ENCODE assay signal across 8 cellular contexts in the genomic region with DNA sequence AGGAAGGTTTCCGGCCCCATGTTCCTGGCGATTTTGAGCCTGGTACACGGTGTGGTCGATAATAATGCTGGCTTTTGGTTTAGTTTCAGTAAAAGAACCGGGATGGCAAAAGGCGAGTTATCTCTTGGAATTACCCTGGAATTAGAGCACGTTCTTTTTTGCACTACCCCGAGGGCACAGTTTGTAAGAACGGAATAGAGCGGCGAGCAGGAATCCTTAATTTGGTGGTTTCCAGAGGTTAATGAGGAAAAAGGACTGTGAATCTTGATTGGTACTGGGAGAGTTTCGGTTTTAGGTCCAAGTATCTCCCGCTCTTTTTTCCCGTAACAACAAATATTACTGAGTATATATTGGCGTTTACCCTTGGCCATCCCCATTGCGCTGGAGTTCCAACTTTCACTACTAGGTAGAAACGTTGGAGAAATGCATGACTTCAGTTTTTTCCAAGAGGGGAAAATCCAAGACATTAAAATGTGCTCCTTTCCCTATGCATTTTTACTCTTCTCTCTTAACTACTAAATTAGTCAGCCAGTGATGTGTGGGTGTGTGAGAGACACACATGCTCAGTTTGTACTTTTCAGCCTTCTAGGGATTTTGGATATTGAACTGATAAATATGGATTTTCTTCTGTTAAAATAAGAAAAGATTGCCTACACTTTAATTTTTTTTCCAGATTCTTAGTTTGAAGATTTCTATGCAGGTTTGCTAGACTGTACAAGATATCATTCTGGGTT.
DNase-seq lines count a peak whose midpoint lies in the region; ATAC-seq and TF ChIP-seq lines count a peak whose summit lies in the region.

No MANE protein-coding gene starts in this region.

- no peak for DNase-seq in T-helper 2 cell treated with Interferon-gamma antibody and Interleukin-4, amounts not matched to agents 5 μg/mL and 100 μg/mL, for 36 hours (ENCODE audit: low spot score)
- DNase-seq in T-helper 2 cell (no peak), NCI-H187 (lab: John Stamatoyannopoulos, UW) (no peak)
- no peak for DNase-seq in effector memory CD4-positive, alpha-beta T cell

- H3K4me3 Mint-ChIP-seq in T-helper 2 cell treated with Interferon-gamma antibody and Interleukin-4, amounts not matched to agents 5 μg/mL and 100 μg/mL, for 36 hours: peak overlapping the region; percentile 91

- ATAC-seq in HG03097 (IDR thresholded peaks at IDR 0.05; ENCODE audit: low FRiP score, unreplicated experiment): no peak
- ATAC-seq in HG03342 (IDR thresholded peaks at IDR 0.05; ENCODE audit: unreplicated experiment): no peak

- peak overlapping the region; percentile 99 for H3K27ac ChIP-seq in effector memory CD4-positive, alpha-beta T cell (ENCODE audit: insufficient read depth, low read length, poor library complexity, severe bottlenecking)
- H3K27ac ChIP-seq in muscle layer of colon (ENCODE audit: low read depth, low read length): peak overlapping the region; percentile 74

- no peaks in the 10 kb centered on the region for H3K27me3 ChIP-seq in effector memory CD4-positive, alpha-beta T cell (replicated peaks; ENCODE audit: control insufficient read depth, insufficient read depth, low read length, poor library complexity, severe bottlenecking)
- H3K27me3 ChIP-seq in muscle layer of colon (ENCODE audit: control insufficient read depth in 1 of 2, insufficient read depth in 2 of 2, low read length in 2 of 2): no peaks in the 10 kb centered on the region

- peak overlapping the region; percentile 95 for H3K9ac ChIP-seq in muscle layer of colon (ENCODE audit: low read length)

- H3K27ac Mint-ChIP-seq in T-helper 2 cell treated with Interferon-gamma antibody and Interleukin-4, amounts not matched to agents 5 μg/mL and 100 μg/mL, for 36 hours: peak overlapping the region; percentile 99

- peak overlapping the region; percentile 75 for H3K4me3 ChIP-seq in effector memory CD4-positive, alpha-beta T cell (ENCODE audit: insufficient read depth, low read depth, low read length, poor library complexity, severe bottlenecking)
- H3K4me3 ChIP-seq in muscle layer of colon (ENCODE audit: low read depth in 1 of 2, low read length in 2 of 2): peak overlapping the region; percentile 72 to 99

- H3K36me3 ChIP-seq in effector memory CD4-positive, alpha-beta T cell (ENCODE audit: control insufficient read depth, insufficient read depth, low read length): no peaks in the 10 kb centered on the region
- H3K36me3 ChIP-seq in muscle layer of colon (ENCODE audit: insufficient read depth, low read length): no peaks in the 10 kb centered on the region

- no peaks in the 10 kb centered on the region for H3K36me3 Mint-ChIP-seq in T-helper 2 cell treated with Interferon-gamma antibody and Interleukin-4, amounts not matched to agents 5 μg/mL and 100 μg/mL, for 36 hours (ENCODE audit: low read depth)

- H3K4me1 ChIP-seq in effector memory CD4-positive, alpha-beta T cell (ENCODE audit: control insufficient read depth, insufficient read depth, low read length, poor library complexity, severe bottlenecking): peaks cover 4% of the 10 kb centered on the region
- H3K4me1 ChIP-seq in muscle layer of colon (ENCODE audit: insufficient read depth, low read length): peaks cover 24% of the 10 kb centered on the region

- peaks cover 3% of the 10 kb centered on the region for H3K27me3 Mint-ChIP-seq in T-helper 2 cell treated with Interferon-gamma antibody and Interleukin-4, amounts not matched to agents 5 μg/mL and 100 μg/mL, for 36 hours (ENCODE audit: low read depth)

- no peaks in the 10 kb centered on the region for H3K9me3 Mint-ChIP-seq in T-helper 2 cell treated with Interferon-gamma antibody and Interleukin-4, amounts not matched to agents 5 μg/mL and 100 μg/mL, for 36 hours

- peaks cover 6% of the 10 kb centered on the region for H3K4me1 Mint-ChIP-seq in T-helper 2 cell treated with Interferon-gamma antibody and Interleukin-4, amounts not matched to agents 5 μg/mL and 100 μg/mL, for 36 hours (ENCODE audit: low read depth)

- H3K9me3 ChIP-seq in effector memory CD4-positive, alpha-beta T cell (ENCODE audit: control insufficient read depth, low read length): no peaks in the 10 kb centered on the region
- H3K9me3 ChIP-seq in muscle layer of colon (ENCODE audit: low read length): no peaks in the 10 kb centered on the region

TF ChIP-seq in PFSK-1, 5 proteins besides CTCF, POLR2A, EP300 and RAD21:
- TF ChIP-seq FOXP2 (optimal IDR thresholded peaks at IDR 0.05; ENCODE audit: borderline replicate concordance, extremely low read depth, extremely low read length, insufficient read depth): no peak
- no peak for TF ChIP-seq TAF1 (IDR thresholded peaks at IDR 0.05; ENCODE audit: borderline replicate concordance, insufficient read depth, low read length)
- 0 out of 4 replicates have a peak, but pooled peaks of 1 of the 2 experiments have one; percentile 2 for TF ChIP-seq REST (IDR thresholded peaks at IDR 0.05; ENCODE audit: insufficient read depth in 1 of 2, low read depth in 2 of 2, low read length in 2 of 2)
- 0 out of 2 replicates have a peak, but pooled peaks have one; percentile 9 for TF ChIP-seq SIN3A (IDR thresholded peaks at IDR 0.05; ENCODE audit: borderline replicate concordance, insufficient read depth, low read length)
